8 cellular contexts compared by ENCODE assay signal in the genomic region with DNA sequence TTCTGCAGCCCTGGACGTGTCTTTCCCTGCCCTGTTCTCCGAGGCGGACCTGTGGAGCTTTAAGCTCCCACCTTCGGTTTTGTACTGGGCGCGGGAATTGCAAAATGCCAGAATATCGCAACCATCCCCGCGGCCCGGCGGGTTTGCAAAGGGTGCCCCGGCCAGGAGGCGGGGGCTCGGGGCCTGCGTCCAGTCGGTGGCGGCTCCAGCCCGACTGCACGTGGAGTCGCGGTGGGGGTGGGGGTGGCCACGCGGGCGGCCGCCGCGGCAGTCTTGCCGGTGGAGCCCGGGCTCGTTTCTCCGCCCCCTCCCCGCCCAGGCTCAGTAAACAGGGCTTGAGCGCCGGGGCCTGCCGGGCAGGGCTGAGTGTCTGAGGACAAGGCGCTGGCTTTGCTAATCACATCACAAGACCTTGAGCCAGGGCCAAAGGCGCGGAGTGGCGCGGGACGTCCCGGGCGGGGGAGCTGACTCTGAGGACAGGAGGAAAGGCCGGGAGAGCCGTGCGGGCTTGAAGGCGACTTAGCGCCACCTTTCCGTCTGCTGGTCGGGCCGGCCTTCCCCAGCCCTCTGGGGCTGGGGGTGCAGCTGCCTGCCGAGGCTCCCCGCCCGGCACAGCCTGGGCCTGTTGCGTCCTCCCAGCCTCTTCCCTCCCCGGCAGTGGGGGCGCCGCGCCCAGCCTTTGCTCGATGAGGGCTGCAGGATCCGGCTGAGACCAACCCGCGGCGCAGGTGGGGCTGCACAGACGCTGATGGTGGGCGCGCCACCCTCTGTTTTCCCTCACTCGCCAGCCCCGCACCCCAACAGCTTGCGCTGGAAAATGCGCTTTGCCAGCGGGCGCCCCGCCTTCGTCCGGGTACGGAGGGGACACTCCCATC. TPM values are rescaled to one million over a fixed set of nuclear protein-coding genes. Genes with fewer than 3 reads are reported as not detected.
A peak's percentile ranks its signal among the peaks of the same experiment; 100 is the strongest.
DNase-seq lines count a peak whose midpoint lies in the region; ATAC-seq and TF ChIP-seq lines count a peak whose summit lies in the region.

No MANE protein-coding gene starts in this region.

- peaks cover 41% of the 10 kb centered on the region for H3K79me2 ChIP-seq in GM23248 (ENCODE audit: insufficient read depth)
- peaks cover 53% of the 10 kb centered on the region for H3K79me2 ChIP-seq in hepatocyte

- H3K27me3 ChIP-seq in GM23248 (replicated peaks; ENCODE audit: insufficient read depth) (no peaks in the 10 kb centered on the region), hepatocyte (no peaks in the 10 kb centered on the region)

- peak overlapping the region; percentile 46 for H2AFZ ChIP-seq in GM23248
- peak overlapping the region; percentile 11 for H2AFZ ChIP-seq in hepatocyte

- peak overlapping the region; percentile 96 for H3K9ac ChIP-seq in GM23248

- H3K9me3 ChIP-seq in GM23248 (ENCODE audit: low read depth) (no peaks in the 10 kb centered on the region), hepatocyte (ENCODE audit: low read depth) (no peaks in the 10 kb centered on the region)

- no peaks in the 10 kb centered on the region for H3K9me2 ChIP-seq in GM23248 (ENCODE audit: insufficient read depth)
- no peaks in the 10 kb centered on the region for H3K9me2 ChIP-seq in hepatocyte (replicated peaks; ENCODE audit: insufficient read depth)

- H4K20me1 ChIP-seq in GM23248 (ENCODE audit: insufficient read depth) (no peaks in the 10 kb centered on the region), hepatocyte (ENCODE audit: insufficient read depth, poor library complexity, severe bottlenecking) (peaks cover 33% of the 10 kb centered on the region)

- peak; percentile 14 for TF ChIP-seq CTCF in astrocyte of the cerebellum (IDR thresholded peaks at IDR 0.05; ENCODE audit: low read depth, low read length, missing control alignments)
- TF ChIP-seq CTCF in hepatocyte (IDR thresholded peaks at IDR 0.05; ENCODE audit: poor library complexity): peak; percentile 51

- 1 to 2% methylated on average over 62 to 66 of the region's 77 CpGs for WGBS in GM23248 (ENCODE audit: low coverage in 1 of 2, low lambda C conversion rate in 2 of 2, missing lambda C conversion rate in 2 of 2), 2 experiments
- under 1% methylated on average over 57 of the region's 77 CpGs for WGBS in hepatocyte (ENCODE audit: low lambda C conversion rate, missing lambda C conversion rate)

- H3K4me2 ChIP-seq in GM23248 (ENCODE audit: unreplicated experiment) (peak overlapping the region; percentile 80), hepatocyte (peak overlapping the region; percentile 90)

- DNase-seq in DMS153 (lab: John Stamatoyannopoulos, UW): peak; percentile 55
- DNase-seq in GM23248: peak; percentile 87
- DNase-seq in NAMALWA (ENCODE audit: low spot score): peak; percentile 75
- DNase-seq in T-helper 22 cell (ENCODE audit: low read depth): peak; percentile 35
- no peak for DNase-seq in astrocyte of the cerebellum (ENCODE audit: low read depth)
- peak; percentile 94 for DNase-seq in hepatocyte (ENCODE audit: low spot score)
- DNase-seq in retina: peak; percentile 93

- peak overlapping the region; percentile 78 for H3K4me3 ChIP-seq in GM23248
- H3K4me3 ChIP-seq in astrocyte of the cerebellum (ENCODE audit: low read depth, low read length): peak overlapping the region; percentile 92
- H3K4me3 ChIP-seq in hepatocyte: peak overlapping the region; percentile 35

- H3K4me1 ChIP-seq in GM23248 (ENCODE audit: insufficient read depth) (peaks cover 20% of the 10 kb centered on the region), hepatocyte (ENCODE audit: insufficient read depth) (peaks cover 18% of the 10 kb centered on the region)

- peak overlapping the region; percentile 93 for H3K27ac ChIP-seq in GM23248
- H3K27ac ChIP-seq in hepatocyte: peak overlapping the region; percentile 100

- H3K36me3 ChIP-seq in GM23248 (ENCODE audit: low read depth) (peaks cover 20% of the 10 kb centered on the region), hepatocyte (replicated peaks; ENCODE audit: insufficient read depth, low read depth) (no peaks in the 10 kb centered on the region)

- peaks cover 36% of the 10 kb centered on the region for H3F3A ChIP-seq in GM23248 (ENCODE audit: insufficient read depth)

- no peak for ATAC-seq in HG03108 (IDR thresholded peaks at IDR 0.05; ENCODE audit: unreplicated experiment)

- in situ Hi-C loops in GM23248 (cut with MboI): loop anchor here (10.0 kb wide), 1 partner anchor 252 kb away; no protein-coding TSS in a partner anchor
- in situ Hi-C loops in astrocyte of the cerebellum (cut with HindIII; ENCODE audit: low sequenced_read_pairs): loop anchor here (10.0 kb wide), 1 partner anchor 318 kb away; no protein-coding TSS in a partner anchor

RNA-seq across cellular contexts. Expression of gene ZFP36L2, which starts 0.8 kb away (rescaled TPM):
- 13.8 and 14.4 TPM in 2 replicates for total RNA-seq in GM23248 (2014; rRNA removed; shearing (Covaris generic))
- polyA plus RNA-seq in GM23248 (2016; fragmentation: Nextera tagmentation; extraction: Ambion mirVana) (71.7 and 78.2 TPM in 2 replicates), hepatocyte (266 and 285 TPM in 2 replicates)
- total RNA-seq in hepatocyte: 77.6 and 85.1 TPM in 2 replicates

Comparison
In these comparisons a context has a peak if more than half of its experiments do, and no peak if none do; other contexts are left out.
1. H3K4me3 ChIP-seq: peak in every context shown above with its lines; median percentile 92 in astrocyte of the cerebellum; 78 in GM23248; 35 in hepatocyte.